ENCODE assay signal across 8 cellular contexts in genomic region chr17:68613739-68614298, GRCh38. TPM values are rescaled to one million over a fixed set of nuclear protein-coding genes. Genes with fewer than 3 reads are reported as not detected.
DNase-seq lines count a peak whose midpoint lies in the region; ATAC-seq and TF ChIP-seq lines count a peak whose summit lies in the region.

No MANE protein-coding gene starts in this region.

- no peak overlapping the region for H3K4me3 ChIP-seq in lung
- no peak overlapping the region for H3K4me3 ChIP-seq in effector memory CD4-positive, alpha-beta T cell (ENCODE audit: insufficient read depth, low read depth, low read length, poor library complexity, severe bottlenecking)

- H3K27ac ChIP-seq in lung (ENCODE audit: low read depth in 1 of 2, low read length in 1 of 2) = no peak overlapping the region
- no peak overlapping the region for H3K27ac ChIP-seq in effector memory CD4-positive, alpha-beta T cell (ENCODE audit: insufficient read depth, low read length, poor library complexity, severe bottlenecking)

- peak; percentile 67 for TF ChIP-seq CTCF in chondrocyte (IDR thresholded peaks at IDR 0.05)
- TF ChIP-seq CTCF in lung (IDR thresholded peaks at IDR 0.05; ENCODE audit: control extremely low read depth, extremely low read depth) = peak; percentile 33

- no peaks in the 10 kb centered on the region for H3K4me1 ChIP-seq in lung (ENCODE audit: control insufficient read depth in 2 of 2, insufficient read depth in 2 of 2, low read length in 2 of 2)
- H3K4me1 ChIP-seq in effector memory CD4-positive, alpha-beta T cell (ENCODE audit: control insufficient read depth, insufficient read depth, low read length, poor library complexity, severe bottlenecking) = no peaks in the 10 kb centered on the region

- H3K4me1 Mint-ChIP-seq in chondrocyte (ENCODE audit: low read depth) = no peaks in the 10 kb centered on the region

- WGBS in lung, 2 donors = 37 to 65% methylated on average over 5 of the region's 5 CpGs

- H3K36me3 Mint-ChIP-seq in chondrocyte (ENCODE audit: low read depth) = no peaks in the 10 kb centered on the region

- peaks cover 20% of the 10 kb centered on the region for H3K9me3 Mint-ChIP-seq in chondrocyte (ENCODE audit: low read depth)

- ATAC-seq in lung (ENCODE audit: insufficient read depth, low FRiP score) (peak; percentile 62), GM18870 (IDR thresholded peaks at IDR 0.05; ENCODE audit: unreplicated experiment) (no peak)

- H3K4me3 Mint-ChIP-seq in chondrocyte (ENCODE audit: unreplicated experiment) = no peak overlapping the region

- H3K27me3 ChIP-seq in lung (ENCODE audit: control insufficient read depth, insufficient read depth) = no peaks in the 10 kb centered on the region
- H3K27me3 ChIP-seq in effector memory CD4-positive, alpha-beta T cell (replicated peaks; ENCODE audit: control insufficient read depth, insufficient read depth, low read length, poor library complexity, severe bottlenecking) = no peaks in the 10 kb centered on the region

- H3K36me3 ChIP-seq in lung (ENCODE audit: control insufficient read depth in 2 of 2, insufficient read depth in 2 of 2, low read length in 2 of 2) = no peaks in the 10 kb centered on the region
- no peaks in the 10 kb centered on the region for H3K36me3 ChIP-seq in effector memory CD4-positive, alpha-beta T cell (ENCODE audit: control insufficient read depth, insufficient read depth, low read length)

- DNase-seq in DMS153 treated with DMSO at 0.1 percent for 48 hours (lab: John Stamatoyannopoulos, UW; ENCODE audit: unreplicated experiment) (peak; percentile 2), DMS153 (lab: John Stamatoyannopoulos, UW) (no peak), HT-29 (ENCODE audit: low spot score) (peak; percentile 64), NOMO-1 treated with dmso at 0.1 percent for 144 hours (lab: John Stamatoyannopoulos, UW; ENCODE audit: unreplicated experiment) (peak; percentile 66), chondrocyte (ENCODE audit: low spot score) (no peak), lung (ENCODE audit: low spot score) (peak; percentile 71)
- DNase-seq in effector memory CD4-positive, alpha-beta T cell = no peak

- H3K27me3 Mint-ChIP-seq in chondrocyte (ENCODE audit: low read depth) = peaks cover 14% of the 10 kb centered on the region

- no peaks in the 10 kb centered on the region for H3K9me3 ChIP-seq in lung (ENCODE audit: control insufficient read depth in 2 of 2, insufficient read depth in 1 of 2, low read length in 1 of 2)
- peaks cover 5% of the 10 kb centered on the region for H3K9me3 ChIP-seq in effector memory CD4-positive, alpha-beta T cell (ENCODE audit: control insufficient read depth, low read length)

- H3K27ac Mint-ChIP-seq in chondrocyte (ENCODE audit: unreplicated experiment) = no peak overlapping the region

RNA-seq across cellular contexts. Expression of gene FAM20A, which starts 12.7 kb away (rescaled TPM):
- total RNA-seq in HT-29 (2014; rRNA removed; shearing (Covaris generic)) = not detected in 2 replicates
- total RNA-seq in chondrocyte = not detected in 3 replicates
- total RNA-seq in lung = 10 to 100 TPM; 69.7 to 86.1 TPM
- polyA plus RNA-seq in lung = 100 to 1,000 TPM in 1 of 2 donors, 10 to 100 TPM in 1; 72.0 to 101 TPM

Comparison
In these comparisons a context has a peak if more than half of its experiments do, and no peak if none do; other contexts are left out.
1. DNase-seq: peak in DMS153 treated with DMSO at 0.1 percent for 48 hours (single experiment), HT-29 (single experiment), NOMO-1 treated with dmso at 0.1 percent for 144 hours (single experiment) and lung (single experiment); none in DMS153 (single experiment), chondrocyte (single experiment) and effector memory CD4-positive, alpha-beta T cell (0 of 3).
2. RNA of gene FAM20A, which starts 12.7 kb away (total RNA-seq): 69.7 to 86.1 TPM in lung; not detected in chondrocyte and not detected in HT-29; every median in the first group is over 10 times any median in the second.